In the genomic region with DNA sequence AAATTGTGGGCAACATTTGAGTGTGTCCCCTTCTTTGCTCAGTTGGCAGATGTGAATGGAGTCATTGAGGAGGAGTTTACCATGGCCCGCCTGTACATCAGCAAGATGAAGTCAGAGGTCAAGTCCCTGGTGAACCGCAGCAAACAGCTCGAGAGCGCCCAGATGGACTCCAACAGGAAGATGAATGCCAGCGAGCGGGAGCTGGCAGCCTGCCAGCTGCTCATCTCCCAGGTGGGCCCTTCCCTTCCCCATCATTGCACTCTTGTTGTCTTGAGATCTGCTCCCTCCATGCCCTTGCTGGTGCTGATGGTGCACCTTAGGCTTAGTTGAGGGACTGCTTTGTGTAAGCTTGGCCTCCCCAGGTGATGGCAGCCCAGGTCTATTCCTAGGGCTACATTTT, we compare ENCODE assay signal across 17 cellular contexts. TPM values are rescaled to one million over a fixed set of nuclear protein-coding genes. Genes with fewer than 3 reads are reported as not detected.
"Had no signal": no experiment of that assay in that cellular context is flagged by ENCODE, and none has a peak within 500 bp of the region (broad histone marks: within the 10 kb centered on the region; RNA-seq: fewer than 3 reads in every experiment).

No MANE protein-coding gene starts in this region.

- H3K9me3 ChIP-seq: adrenal gland, colonic mucosa, esophagus squamous epithelium, neutrophil, suprapubic skin had no signal

- H3K27ac Mint-ChIP-seq: naive thymus-derived CD4-positive, alpha-beta T cell; type B pancreatic cell had no signal

- H3K27me3 ChIP-seq: adrenal gland, colonic mucosa, suprapubic skin had no signal

- H3K4me3 Mint-ChIP-seq: naive thymus-derived CD4-positive, alpha-beta T cell; type B pancreatic cell had no signal

- H3K9me3 Mint-ChIP-seq: naive thymus-derived CD4-positive, alpha-beta T cell had no signal

- DNase-seq: activated CD4-positive, alpha-beta T cell treated with anti-CD3 and anti-CD28 coated beads, Interleukin-2, amount 50 U/mL, for 1 hour; activated naive CD4-positive, alpha-beta T cell treated with anti-CD3 and anti-CD28 coated beads, Interleukin-2, amount 50 U/mL, for 16 hours; adrenal gland; caudate nucleus; colonic mucosa; esophagus squamous epithelium; foreskin fibroblast; left cardiac atrium; naive thymus-derived CD4-positive, alpha-beta T cell; stimulated activated CD4-positive, alpha-beta T cell treated with anti-CD3 and anti-CD28 coated beads, Interleukin-12 subunit alpha, Interleukin-12 subunit beta, amount 100 ng/mL, for 4 hours; stimulated activated naive CD8-positive, alpha-beta T cell treated with anti-CD3 and anti-CD28 coated beads, Interleukin-15, Interleukin-2, amounts not matched to agents 100 U/mL and 50 U/mL, for 24 hours had no signal

- ATAC-seq: left cardiac atrium; naive thymus-derived CD4-positive, alpha-beta T cell; stimulated activated naive CD8-positive, alpha-beta T cell treated with anti-CD3 and anti-CD28 coated beads, Interleukin-15, Interleukin-2, amounts not matched to agents 100 U/mL and 50 U/mL, for 24 hours had no signal

- H3K27me3 Mint-ChIP-seq: naive thymus-derived CD4-positive, alpha-beta T cell; type B pancreatic cell had no signal

- H3K27ac ChIP-seq: adrenal gland, colonic mucosa, esophagus squamous epithelium, neutrophil, suprapubic skin had no signal

- H3K36me3 ChIP-seq: colonic mucosa, esophagus squamous epithelium, neutrophil, suprapubic skin had no signal

- H3K4me1 ChIP-seq: adrenal gland, colonic mucosa, esophagus squamous epithelium, suprapubic skin had no signal

- H3K4me3 ChIP-seq: adrenal gland, colonic mucosa, esophagus squamous epithelium, lung, suprapubic skin had no signal

RNA-seq across cellular contexts. Expression of a gene that starts 47.5 kb away (rescaled TPM):
- total RNA-seq: activated CD8-positive, alpha-beta memory T cell treated with anti-CD3 and anti-CD28 coated beads for 36 hours; left cardiac atrium; pulmonary artery endothelial cell had no signal
